Comparison of ENCODE assay signal across 8 cellular contexts in the genomic region with DNA sequence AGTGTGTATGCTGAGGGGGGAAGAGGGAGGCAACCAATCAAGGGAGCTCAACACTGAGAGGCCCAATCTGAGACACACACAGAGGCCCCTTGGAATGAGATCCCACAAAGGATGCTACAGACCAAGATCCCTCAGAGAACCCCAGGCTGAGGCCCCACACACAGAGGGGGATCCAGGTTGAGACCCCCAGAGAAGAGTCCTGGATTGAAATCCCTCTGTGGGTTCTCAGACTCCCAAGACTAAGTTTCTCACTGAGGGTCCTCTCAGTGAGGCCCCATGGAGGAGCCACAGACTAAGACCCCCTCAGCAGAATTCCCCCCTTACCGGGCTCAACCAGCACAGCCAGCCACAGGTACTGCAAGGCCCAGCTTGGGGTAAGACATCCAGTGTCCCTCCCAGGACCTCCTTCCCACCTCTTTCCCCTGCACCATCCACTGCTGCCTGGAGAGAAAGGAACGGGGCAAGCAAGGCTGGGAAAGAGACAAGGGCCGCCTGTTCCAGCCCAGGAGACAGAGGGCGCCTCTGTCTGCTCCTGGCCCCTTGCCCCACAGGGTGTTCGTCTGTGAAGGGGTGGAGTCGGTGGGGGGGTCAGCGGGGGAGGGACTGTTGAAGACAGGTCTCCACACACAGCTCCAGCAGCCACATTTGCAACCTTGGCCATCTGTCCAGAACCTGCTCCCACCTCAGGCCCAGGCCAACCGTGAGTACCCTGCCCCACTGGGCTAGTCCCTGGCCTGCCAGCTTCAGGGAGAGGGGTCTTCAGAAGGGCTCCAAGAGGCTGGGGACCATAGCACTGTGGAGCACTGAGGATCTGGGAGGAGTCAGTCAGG. TPM values are rescaled to one million over a fixed set of nuclear protein-coding genes. Genes with fewer than 3 reads are reported as not detected.
DNase-seq lines count a peak whose midpoint lies in the region; ATAC-seq, FAIRE-seq and TF ChIP-seq lines count a peak whose summit lies in the region.

A gene (plus strand): TSS at position 638 of the 830 bp plus-strand sequence. CDS start 2,088 bp downstream, outside the sequence.

- 18% methylated on average over 6 of the region's 8 CpGs for WGBS in K562 (ENCODE audit: insufficient coverage, low coverage, missing lambda C conversion rate)
- whole genome bisulfite sequencing in small intestine, 3 donors = 54 to 67% (median 58%) methylated on average over 7 to 8 of the region's 8 CpGs

- no peaks in the 10 kb centered on the region for H3K27me3 ChIP-seq in K562 (ENCODE audit: control insufficient read depth in 2 of 2, insufficient read depth in 2 of 2, low read length in 2 of 2)
- peaks cover 6% of the 10 kb centered on the region for H3K27me3 ChIP-seq in iPS-20b (ENCODE audit: insufficient read depth, low read length)
- H3K27me3 ChIP-seq in small intestine (ENCODE audit: control insufficient read depth in 2 of 2, insufficient read depth in 2 of 2, low read length in 2 of 2) = no peaks in the 10 kb centered on the region
- H3K27me3 ChIP-seq in MM.1S (replicated peaks; ENCODE audit: insufficient read depth, low read length) = no peaks in the 10 kb centered on the region

- H4K20me1 ChIP-seq in K562 (replicated peaks; ENCODE audit: control insufficient read depth, insufficient read depth, low read length) = no peaks in the 10 kb centered on the region
- H4K20me1 ChIP-seq in MM.1S (ENCODE audit: insufficient read depth, low read length) = no peaks in the 10 kb centered on the region

- H3K9me3 ChIP-seq in K562 (replicated peaks; ENCODE audit: control insufficient read depth, insufficient read depth, low read depth, low read length) (no peaks in the 10 kb centered on the region), iPS-20b (ENCODE audit: insufficient read depth, low read depth, low read length) (no peaks in the 10 kb centered on the region), small intestine (ENCODE audit: control insufficient read depth, low read depth) (no peaks in the 10 kb centered on the region), MM.1S (replicated peaks; ENCODE audit: insufficient read depth, low read length) (no peaks in the 10 kb centered on the region)

- H3K9me3 Mint-ChIP-seq in HFFc6 = 0 out of 2 replicates have a peak, but pooled peaks cover under 1% of the 10 kb centered on the region

- H3K27me3 Mint-ChIP-seq in HFFc6 (ENCODE audit: insufficient read depth) = peaks cover 6% of the 10 kb centered on the region

- H3K4me2 ChIP-seq in K562 (ENCODE audit: insufficient read depth, low read length) (peak within 1 kb of the TSS; percentile 86), MM.1S (ENCODE audit: low read depth, low read length) (no peak within 1 kb of the TSS)

- H3K9ac ChIP-seq in K562 (ENCODE audit: insufficient read depth in 1 of 2, low read depth in 2 of 2, low read length in 2 of 2) (peak within 1 kb of the TSS; percentile 83 to 95), iPS-20b (ENCODE audit: low read depth, low read length) (peak within 1 kb of the TSS; percentile 83), MM.1S (ENCODE audit: low read length) (no peak within 1 kb of the TSS)

- H3K4me3 Mint-ChIP-seq in HFFc6 = peak within 1 kb of the TSS; percentile 97

- no peaks in the 10 kb centered on the region for H3F3A ChIP-seq in MM.1S (ENCODE audit: insufficient read depth, low read length)

- POLR2A ChIA-PET in K562 (lab: Yijun Ruan, JAX) = interaction anchor here (0.5 to 4.3 kb wide), 31 partner anchors 9 to 363 kb away, joined by 3 to 70 read pairs (median 4); a partner anchor contains a TSS

- TF ChIP-seq RAD21 in K562 (CRISPR knock-in tag; conservative IDR thresholded peaks at IDR 0.05 in 1 of 2, IDR thresholded peaks at IDR 0.05 in 1 of 2) = peak in 1 of 2 experiments; percentile 21; a peak in 1 of 4 replicates

- FAIRE-seq in K562 (lab: Jason Lieb, UNC) (peak; percentile 63), small intestine (lab: Jason Lieb, UNC) (no peak)

- peaks cover 9% of the 10 kb centered on the region; the same call in 2 of the 3 replicates for H3K36me3 ChIP-seq in K562 (ENCODE audit: control insufficient read depth, insufficient read depth, low read length)
- H3K36me3 ChIP-seq in iPS-20b (ENCODE audit: insufficient read depth, low read depth, low read length) = peaks cover 17% of the 10 kb centered on the region; the same call in 1 of the 2 replicates
- no peaks in the 10 kb centered on the region for H3K36me3 ChIP-seq in small intestine (ENCODE audit: control insufficient read depth in 2 of 2, insufficient read depth in 2 of 2, low read length in 2 of 2)
- H3K36me3 ChIP-seq in MM.1S (replicated peaks; ENCODE audit: insufficient read depth, low read length) = no peaks in the 10 kb centered on the region

- TF ChIP-seq CTCF in HFFc6 (IDR thresholded peaks at IDR 0.05) (peak; percentile 15), K562 (IDR thresholded peaks at IDR 0.05 in 2 of 3, conservative IDR thresholded peaks at IDR 0.05 in 1 of 3; ENCODE audit: insufficient read depth in 2 of 3, low read depth in 1 of 3, low read length in 3 of 3) (peak; percentile 26 to 70 (median 58); a peak in 5 of 6 replicates), MM.1S (IDR thresholded peaks at IDR 0.05; ENCODE audit: low read length) (no peak)

- H2AFZ ChIP-seq in K562 (ENCODE audit: low read depth, low read length) (peak within 1 kb of the TSS; percentile 97), MM.1S (ENCODE audit: low read length) (no peak within 1 kb of the TSS)

- H3K4me1 Mint-ChIP-seq in HFFc6 (ENCODE audit: low read depth) = peaks cover 74% of the 10 kb centered on the region

- H3K36me3 Mint-ChIP-seq in HFFc6 (ENCODE audit: low read depth) = peaks cover 36% of the 10 kb centered on the region

- peak within 1 kb of the TSS; percentile 49 for H3K4me3 ChIP-seq in K562
- peak within 1 kb of the TSS; percentile 82 for H3K4me3 ChIP-seq in iPS-20b (ENCODE audit: low read length)
- peak within 1 kb of the TSS; percentile 8 to 37 for H3K4me3 ChIP-seq in small intestine (ENCODE audit: low read depth in 1 of 2, low read length in 2 of 2)
- no peak within 1 kb of the TSS for H3K4me3 ChIP-seq in MM.1S (ENCODE audit: low read length)

- H3K4me1 ChIP-seq in K562 (replicated peaks in 1 of 2; ENCODE audit: control insufficient read depth in 2 of 2, insufficient read depth in 2 of 2, low read length in 2 of 2) (peaks cover 27 to 44% of the 10 kb centered on the region in 2 experiments), iPS-20b (ENCODE audit: insufficient read depth, low read length) (peaks cover 17% of the 10 kb centered on the region), small intestine (ENCODE audit: control insufficient read depth in 2 of 2, insufficient read depth in 1 of 2, low read depth in 1 of 2, low read length in 1 of 2) (peaks cover 0 to 3% of the 10 kb centered on the region in 2 donors), MM.1S (ENCODE audit: low read length) (no peaks in the 10 kb centered on the region)

- intact Hi-C loops in K562 (cut with micrococcal nuclease) = loop anchor here (2.0 kb wide), 1 partner anchor 59 kb away; no protein-coding TSS in a partner anchor

- in situ Hi-C loops in K562 (cut with MboI) = no loop called here

- 0 out of 2 replicates have a peak, but pooled peaks have one; percentile 26 for TF ChIP-seq POLR2A in K562 (conservative IDR thresholded peaks at IDR 0.05)

- peak within 1 kb of the TSS; percentile 82 for H3K27ac ChIP-seq in K562 (ENCODE audit: extremely low read depth, low read depth, low read length)
- no peak within 1 kb of the TSS for H3K27ac ChIP-seq in iPS-20b (ENCODE audit: low read length)
- H3K27ac ChIP-seq in small intestine (ENCODE audit: low read depth in 1 of 2, low read length in 1 of 2) = peak within 1 kb of the TSS; percentile 36 to 91
- no peak within 1 kb of the TSS for H3K27ac ChIP-seq in MM.1S (ENCODE audit: low read length)

- ATAC-seq in K562 (peak; percentile 76), HG03097 (IDR thresholded peaks at IDR 0.05; ENCODE audit: low FRiP score, unreplicated experiment) (no peak), HG02678 (IDR thresholded peaks at IDR 0.05; ENCODE audit: unreplicated experiment) (no peak)

- CTCF ChIA-PET in K562 (lab: Yijun Ruan, JAX; ENCODE audit: low intra/inter-chr PET ratio) = no interaction called here

- DNase-seq in HFFc6 (no peak), K562 (ENCODE audit: extremely low read depth in 1 of 4, low spot score in 3 of 4) (peak; percentile 81 to 86 (median 84)), small intestine (no peak), MM.1S (no peak)
- no peak for DNase-seq in activated CD8-positive, alpha-beta memory T cell treated with anti-CD3 and anti-CD28 coated beads, Interleukin-2, amount 50 U/mL, for 4 hours

- H3K27ac Mint-ChIP-seq in HFFc6 = peak within 1 kb of the TSS; percentile 100

- H3K79me2 ChIP-seq in K562 (ENCODE audit: control insufficient read depth, insufficient read depth, low read length) (peaks cover 6% of the 10 kb centered on the region; the same call in 1 of the 3 replicates), MM.1S (ENCODE audit: low read length) (no peaks in the 10 kb centered on the region)

- H3K9me1 ChIP-seq in K562 (ENCODE audit: control insufficient read depth, insufficient read depth, low read length) = no peaks in the 10 kb centered on the region

- no peak for TF ChIP-seq EP300 in K562 (IDR thresholded peaks at IDR 0.05; ENCODE audit: low read length)

- H3K9me2 ChIP-seq in MM.1S (replicated peaks; ENCODE audit: insufficient read depth, low read length) = no peaks in the 10 kb centered on the region

- no TSS peak for BruUV-seq in K562 (replicated peaks; lab: Mats Ljungman, UMichigan)

TF ChIP-seq in K562, 482 proteins besides CTCF, POLR2A, EP300 and RAD21 (continues in another document):
- TF ChIP-seq CREBBP (IDR thresholded peaks at IDR 0.05; ENCODE audit: low read depth, low read length) = no peak

RNA-seq across cellular contexts. Expression of the gene that starts here (rescaled TPM):
- total RNA-seq in HFFc6 (2021; fragmentation: NEBNext Ultra II Directional; extraction: Animal tissue kit (Norgen Biotek cat#: 25700)) = under 1 TPM in 3 of 6 experiments, not detected in 3; 0.59 to 0.96 (median 0.82) TPM
- total RNA-seq in K562 (2011; cell fraction: chromatin; rRNA removed; ENCODE audit: low replicate concordance) = 3.4 and 6.9 TPM in 2 replicates
- total RNA-seq in K562 (2011; cell fraction: nucleolus; rRNA removed) = 4.8 and 6.3 TPM in 2 replicates
- 5.9 and 8.4 TPM in 2 replicates for total RNA-seq in K562 (2011; cell fraction: nucleoplasm; rRNA removed)
- total RNA-seq in K562 (2014; rRNA removed) = 16.1 and 22.4 TPM in 2 replicates
- total RNA-seq in K562 (2014; rRNA removed; fragmentation: Illumina TruSeq; extraction: Trizol) = 4.6 and 5.7 TPM in 2 replicates
- total RNA-seq in K562 (2015; rRNA removed; fragmentation: Illumina TruSeq; extraction: Trizol) = 7.9 TPM in 2 replicates
- total RNA-seq in K562 (2021) = 12.7 and 14.1 TPM in 2 replicates
- polyA plus RNA-seq in K562 (2011; rRNA removed) = 27.3 and 30.1 TPM in 2 replicates
- polyA plus RNA-seq in K562 (2011; cell fraction: cytosol; rRNA removed) = 46.4 and 48.5 TPM in 2 replicates
- 10.6 and 11.0 TPM in 2 replicates for polyA plus RNA-seq in K562 (2011; cell fraction: nucleus; rRNA removed)
- polyA plus RNA-seq in K562 (2012) = 27.9 and 39.5 TPM in 2 replicates
- 14.4 and 15.0 TPM in 2 replicates for polyA plus RNA-seq in K562 (2014; fragmentation: Illumina TruSeq; extraction: Trizol)
- under 1 TPM; 0.44 to 0.53 TPM for polyA plus RNA-seq in K562 (2014; fragmentation: Nextera tagmentation; extraction: Ambion mirVana)
- 24.4 and 27.1 TPM in 2 replicates for polyA plus RNA-seq in K562 (2014; rRNA removed)
- 12.5 and 25.6 TPM in 2 replicates for polyA minus RNA-seq in K562 (2011; rRNA and poly(A)+ RNA removed)
- 11.0 and 12.5 TPM in 2 replicates for polyA minus RNA-seq in K562 (2011; cell fraction: cytosol; rRNA and poly(A)+ RNA removed)
- 2.2 and 4.4 TPM in 2 replicates for polyA minus RNA-seq in K562 (2011; cell fraction: nucleus; rRNA and poly(A)+ RNA removed)
- 10 to 100 TPM in 1 of 3 donors, 1 to 10 TPM in 2; 2.9 to 13.5 (median 4.0) TPM for polyA plus RNA-seq in small intestine

Comparison
In these comparisons a context has a peak if more than half of its experiments do, and no peak if none do; other contexts are left out.
1. DNase-seq: peak in K562 (4 of 4); none in HFFc6 (single experiment), small intestine (single experiment), activated CD8-positive, alpha-beta memory T cell treated with anti-CD3 and anti-CD28 coated beads, Interleukin-2, amount 50 U/mL, for 4 hours (single experiment) and MM.1S (single experiment).
2. H3K27ac ChIP-seq: peak in K562 (single experiment) and small intestine (2 of 2); none in iPS-20b (single experiment) and MM.1S (single experiment).